Comparison of ENCODE assay signal across 8 cellular contexts in genomic region chr4:153344131-153345010, GRCh38. TPM values are rescaled to one million over a fixed set of nuclear protein-coding genes. Genes with fewer than 3 reads are reported as not detected.
A peak's percentile ranks its signal among the peaks of the same experiment; 100 is the strongest.
DNase-seq lines count a peak whose midpoint lies in the region; TF ChIP-seq lines count a peak whose summit lies in the region.

MND1 (plus strand) TSS chr4:153344688; CDS start chr4:153344738, 50 bp downstream.

- H2AFZ ChIP-seq in MM.1S (ENCODE audit: low read length) = peak within 1 kb of the TSS; percentile 73
- peak within 1 kb of the TSS; percentile 94 for H2AFZ ChIP-seq in neuron (ENCODE audit: low read depth, low read length)

- peak; percentile 66 for TF ChIP-seq CTCF in GM06990 (IDR thresholded peaks at IDR 0.05; ENCODE audit: insufficient read depth, low read length, poor library complexity, severe bottlenecking)
- peak; percentile 83 for TF ChIP-seq CTCF in MM.1S (IDR thresholded peaks at IDR 0.05; ENCODE audit: low read length)

- peak within 1 kb of the TSS; percentile 90 for H3K4me3 ChIP-seq in GM06990 (replicated peaks; ENCODE audit: low read depth, low read length)
- peak within 1 kb of the TSS; percentile 68 for H3K4me3 ChIP-seq in MM.1S (ENCODE audit: low read length)
- H3K4me3 ChIP-seq in SJCRH30 = peak within 1 kb of the TSS; percentile 99
- peak within 1 kb of the TSS; percentile 66 for H3K4me3 ChIP-seq in neuron (ENCODE audit: low read length)
- peak within 1 kb of the TSS; percentile 67 to 87 (median 74) for H3K4me3 ChIP-seq in subcutaneous abdominal adipose tissue (ENCODE audit: low read depth in 1 of 5, low read length in 5 of 5)

- peaks cover 26% of the 10 kb centered on the region for H3K79me2 ChIP-seq in MM.1S (ENCODE audit: low read length)

- H3K4me2 ChIP-seq in MM.1S (ENCODE audit: low read depth, low read length) = peak within 1 kb of the TSS; percentile 77

- H3F3A ChIP-seq in MM.1S (ENCODE audit: insufficient read depth, low read length) = 0 out of 2 replicates have a peak, but pooled peaks cover 7% of the 10 kb centered on the region

- H3K27ac ChIP-seq in MM.1S (ENCODE audit: low read length) = peak within 1 kb of the TSS; percentile 67
- peak within 1 kb of the TSS; percentile 99 for H3K27ac ChIP-seq in SJCRH30
- H3K27ac ChIP-seq in subcutaneous abdominal adipose tissue (ENCODE audit: low read depth, low read length) = peak within 1 kb of the TSS; percentile 45

- no peaks in the 10 kb centered on the region for H4K20me1 ChIP-seq in MM.1S (ENCODE audit: insufficient read depth, low read length)

- H3K27me3 ChIP-seq in GM06990 (replicated peaks; ENCODE audit: control insufficient read depth, insufficient read depth, low read length) (no peaks in the 10 kb centered on the region), MM.1S (replicated peaks; ENCODE audit: insufficient read depth, low read length) (no peaks in the 10 kb centered on the region), SJCRH30 (no peaks in the 10 kb centered on the region), neuron (ENCODE audit: insufficient read depth, low read length) (no peaks in the 10 kb centered on the region), subcutaneous abdominal adipose tissue (ENCODE audit: control insufficient read depth in 5 of 5, insufficient read depth in 4 of 5, low read length in 5 of 5) (peaks cover 0 to 8% (median 0%) of the 10 kb centered on the region in 5 donors)

- H3K9ac ChIP-seq in MM.1S (ENCODE audit: low read length) (peak within 1 kb of the TSS; percentile 88), subcutaneous abdominal adipose tissue (ENCODE audit: low read length in 5 of 5) (peak within 1 kb of the TSS in 4 of 5 donors; percentile 64 to 76 (median 72))

- no peaks in the 10 kb centered on the region for H3K36me3 ChIP-seq in GM06990 (ENCODE audit: control insufficient read depth, insufficient read depth, low read length)
- no peaks in the 10 kb centered on the region for H3K36me3 ChIP-seq in MM.1S (replicated peaks; ENCODE audit: insufficient read depth, low read length)
- no peaks in the 10 kb centered on the region for H3K36me3 ChIP-seq in SJCRH30
- peaks cover 20% of the 10 kb centered on the region for H3K36me3 ChIP-seq in neuron (ENCODE audit: insufficient read depth, low read length)
- H3K36me3 ChIP-seq in subcutaneous abdominal adipose tissue (ENCODE audit: control insufficient read depth in 5 of 5, insufficient read depth in 5 of 5, low read length in 5 of 5) = no peaks in the 10 kb centered on the region

- DNase-seq in GM06990 (ENCODE audit: extremely low read depth, insufficient read length) = peak; percentile 92
- peak; percentile 68 for DNase-seq in HCEC 1CT
- DNase-seq in MM.1S = peak; percentile 88
- peak; percentile 90 to 91 for DNase-seq in SJCRH30
- DNase-seq in activated gamma-delta T cell treated with Interleukin-2 at 50 U/mL for 16 hours = peak; percentile 90
- peak; percentile 75 for DNase-seq in foreskin melanocyte

- H3K9me3 ChIP-seq in MM.1S (replicated peaks; ENCODE audit: insufficient read depth, low read length) = no peaks in the 10 kb centered on the region
- H3K9me3 ChIP-seq in SJCRH30 (replicated peaks) = no peaks in the 10 kb centered on the region
- H3K9me3 ChIP-seq in neuron (ENCODE audit: low read length) = no peaks in the 10 kb centered on the region
- H3K9me3 ChIP-seq in subcutaneous abdominal adipose tissue (ENCODE audit: control insufficient read depth in 5 of 5, low read length in 5 of 5) = no peaks in the 10 kb centered on the region

- H3K4me1 ChIP-seq in MM.1S (ENCODE audit: low read length) (peaks cover 18% of the 10 kb centered on the region), SJCRH30 (peaks cover 15% of the 10 kb centered on the region), neuron (ENCODE audit: insufficient read depth, low read length) (peaks cover 27% of the 10 kb centered on the region), subcutaneous abdominal adipose tissue (ENCODE audit: control insufficient read depth in 5 of 5, insufficient read depth in 5 of 5, low read length in 5 of 5) (peaks cover 0 to 21% (median 11%) of the 10 kb centered on the region in 5 donors)

- no peaks in the 10 kb centered on the region for H3K9me2 ChIP-seq in MM.1S (replicated peaks; ENCODE audit: insufficient read depth, low read length)

RNA-seq across cellular contexts. Expression of gene MND1, which starts in this region (rescaled TPM):
- 34.2 and 35.7 TPM in 2 replicates for total RNA-seq in SJCRH30 (2014; rRNA removed; shearing (Covaris generic))

Comparison
In these comparisons a context has a peak if more than half of its experiments do, and no peak if none do; other contexts are left out.
1. Peak in every context shown above with its lines: DNase-seq, H3K4me3 ChIP-seq and H3K27ac ChIP-seq.
2. H3K27ac ChIP-seq: peak in every context shown above with its lines; median percentile 99 in SJCRH30; 67 in MM.1S; 45 in subcutaneous abdominal adipose tissue.